In the genomic region with DNA sequence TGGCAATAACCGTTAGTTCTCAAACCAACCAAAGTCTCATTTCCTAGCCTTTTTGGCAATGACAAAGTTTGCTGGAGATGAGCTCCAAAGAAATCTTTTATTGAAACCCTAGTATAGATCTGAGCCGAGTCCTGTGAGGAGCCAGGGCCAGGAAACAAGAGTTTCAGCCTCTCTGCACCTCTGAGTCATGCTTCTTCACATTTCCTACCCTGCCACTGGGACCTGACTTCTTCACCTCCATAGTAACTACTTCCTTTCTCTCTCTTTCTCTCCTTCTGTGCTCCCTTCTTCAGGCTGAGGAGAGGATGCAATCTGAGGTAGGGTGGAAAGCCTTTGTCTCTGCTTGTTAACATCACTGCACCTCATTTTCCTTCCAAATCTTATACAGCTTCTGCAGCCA, we compare ENCODE assay signal across 9 cellular contexts. TPM values are rescaled to one million over a fixed set of nuclear protein-coding genes. Genes with fewer than 3 reads are reported as not detected.
DNase-seq lines count a peak whose midpoint lies in the region; ATAC-seq and TF ChIP-seq lines count a peak whose summit lies in the region.
"Had no signal": no experiment of that assay in that cellular context is flagged by ENCODE, and none has a peak within 500 bp of the region (broad histone marks: within the 10 kb centered on the region; RNA-seq: fewer than 3 reads in every experiment).

No MANE protein-coding gene starts in this region.

- ATAC-seq in RWPE2 (ENCODE audit: low read depth) (no peak; the same call in 2 of the 3 replicates), HG03378 (IDR thresholded peaks at IDR 0.05; ENCODE audit: unreplicated experiment) (no peak)

- H3K18ac ChIP-seq in neuronal stem cell (ENCODE audit: low read length), result no peak overlapping the region

- H3K4me3 ChIP-seq in ACC112 (ENCODE audit: low read depth, low read length), result no peak overlapping the region
- no peak overlapping the region for H3K4me3 ChIP-seq in RWPE2 (ENCODE audit: severe bottlenecking)
- H3K4me3 ChIP-seq in fibroblast of lung (replicated peaks in 1 of 4; ENCODE audit: control extremely low read depth in 1 of 4, insufficient read depth in 1 of 4, low read depth in 3 of 4, low read length in 4 of 4), result no peak overlapping the region
- H3K4me3 ChIP-seq in neuronal stem cell (ENCODE audit: low read length in 2 of 2), result no peak overlapping the region

- H3K4ac ChIP-seq in neuronal stem cell (ENCODE audit: low read length), result no peak overlapping the region

- H3K79me1 ChIP-seq in neuronal stem cell (ENCODE audit: low read depth, low read length), result peaks cover 4% of the 10 kb centered on the region

- H3K9me3 ChIP-seq in RWPE2 (ENCODE audit: severe bottlenecking), result no peaks in the 10 kb centered on the region
- H3K9me3 ChIP-seq in fibroblast of lung (ENCODE audit: control insufficient read depth, insufficient read depth, low read depth, low read length), result no peaks in the 10 kb centered on the region
- peaks cover 0 to under 1% of the 10 kb centered on the region in 2 donors for H3K9me3 ChIP-seq in neuronal stem cell (replicated peaks in 1 of 2; ENCODE audit: control insufficient read depth in 2 of 2, insufficient read depth in 1 of 2, low read depth in 1 of 2, low read length in 2 of 2)

- H2BK120ac ChIP-seq in neuronal stem cell (ENCODE audit: low read depth, low read length), result no peak overlapping the region

- no peak overlapping the region for H3K4me2 ChIP-seq in fibroblast of lung (ENCODE audit: extremely low read depth, insufficient read depth, low read length)
- no peak overlapping the region for H3K4me2 ChIP-seq in neuronal stem cell (ENCODE audit: insufficient read depth, low read length, poor library complexity, severe bottlenecking)

- H3K14ac ChIP-seq in neuronal stem cell (ENCODE audit: low read length), result no peak overlapping the region

- peaks cover 62% of the 10 kb centered on the region for H3K36me3 ChIP-seq in ACC112 (ENCODE audit: insufficient read depth, low read length)
- peaks cover 94% of the 10 kb centered on the region for H3K36me3 ChIP-seq in RWPE2 (ENCODE audit: low read depth)
- H3K36me3 ChIP-seq in fibroblast of lung (ENCODE audit: control insufficient read depth, insufficient read depth, low read length), result peaks cover 60% of the 10 kb centered on the region
- H3K36me3 ChIP-seq in neuronal stem cell (replicated peaks in 1 of 2; ENCODE audit: control insufficient read depth in 2 of 2, insufficient read depth in 2 of 2, low read length in 2 of 2), result peaks cover 88 to 97% of the 10 kb centered on the region in 2 donors

- H4K20me1 ChIP-seq in fibroblast of lung (ENCODE audit: control insufficient read depth, extremely low read depth, insufficient read depth, low read length), result no peaks in the 10 kb centered on the region

- peak overlapping the region; percentile 79 for H3K27ac ChIP-seq in ACC112 (ENCODE audit: low read depth, low read length)
- H3K27ac ChIP-seq in RWPE2 (ENCODE audit: poor library complexity, severe bottlenecking), result peak overlapping the region; percentile 81
- peak overlapping the region; percentile 17 for H3K27ac ChIP-seq in fibroblast of lung (ENCODE audit: insufficient read depth, low read length)
- peak overlapping the region; percentile 27 for H3K27ac ChIP-seq in neuronal stem cell (replicated peaks; ENCODE audit: low read length)

- H2AFZ ChIP-seq in ACC112 (ENCODE audit: low read length, unreplicated experiment) (no peak overlapping the region), fibroblast of lung (ENCODE audit: low read length) (no peak overlapping the region), neuronal stem cell (ENCODE audit: low read length) (no peak overlapping the region)

- no peak overlapping the region for H2AK5ac ChIP-seq in neuronal stem cell (ENCODE audit: low read depth, low read length)

- WGBS in neuronal stem cell (ENCODE audit: extremely low coverage in 2 of 2, insufficient read length in 2 of 2, insufficient replicate concordance in 1 of 2), 2 donors, result no CpG with 5 or more reads among the region's 2 CpGs

- H2BK15ac ChIP-seq in neuronal stem cell (ENCODE audit: low read length), result no peak overlapping the region

- H3K27me3 ChIP-seq in ACC112 (ENCODE audit: insufficient read depth, low read length), result no peaks in the 10 kb centered on the region
- no peaks in the 10 kb centered on the region for H3K27me3 ChIP-seq in RWPE2 (ENCODE audit: insufficient read depth, poor library complexity, severe bottlenecking)
- H3K27me3 ChIP-seq in fibroblast of lung (ENCODE audit: control insufficient read depth, insufficient read depth, low read length), result no peaks in the 10 kb centered on the region
- H3K27me3 ChIP-seq in neuronal stem cell (ENCODE audit: control insufficient read depth in 3 of 3, insufficient read depth in 3 of 3, low read depth in 1 of 3, low read length in 3 of 3), result no peaks in the 10 kb centered on the region

- H3K9ac ChIP-seq in fibroblast of lung (ENCODE audit: insufficient read depth, low read length), result no peak overlapping the region
- no peak overlapping the region for H3K9ac ChIP-seq in neuronal stem cell (ENCODE audit: low read depth, low read length, poor library complexity)

- H3K4me1 ChIP-seq in ACC112 (ENCODE audit: control insufficient read depth, insufficient read depth, low read length, unreplicated experiment), result peaks cover 62% of the 10 kb centered on the region
- peaks cover 25% of the 10 kb centered on the region for H3K4me1 ChIP-seq in RWPE2 (ENCODE audit: insufficient read depth, poor library complexity, severe bottlenecking)
- peaks cover 42% of the 10 kb centered on the region for H3K4me1 ChIP-seq in fibroblast of lung (ENCODE audit: control insufficient read depth, extremely low read depth, insufficient read depth, low read length)
- H3K4me1 ChIP-seq in neuronal stem cell (ENCODE audit: control insufficient read depth in 2 of 2, insufficient read depth in 1 of 2, low read depth in 1 of 2, low read length in 2 of 2), result peaks cover 0 to 2% of the 10 kb centered on the region in 2 donors

- H2BK5ac ChIP-seq in neuronal stem cell (ENCODE audit: low read length), result no peak overlapping the region

- no peak for DNase-seq in RWPE2 (ENCODE audit: low spot score)
- peak; percentile 60 to 65 for DNase-seq in fibroblast of lung (ENCODE audit: low read depth in 2 of 2)
- DNase-seq in neuronal stem cell (ENCODE audit: low spot score), result no peak
- no peak for DNase-seq in putamen (ENCODE audit: low spot score)
- DNase-seq in NCI-H526 treated with DMSO at 0.1 percent for 48 hours (lab: John Stamatoyannopoulos, UW), result no peak
- no peak for DNase-seq in activated naive CD4-positive, alpha-beta T cell treated with Interleukin-2 at 50 U/mL for 16 hours
- DNase-seq: NCI-H2171 treated with DMSO at 0.1 percent for 48 hours had no signal

- H2BK12ac ChIP-seq in neuronal stem cell (ENCODE audit: low read length), result no peak overlapping the region

- no peak overlapping the region for H4K91ac ChIP-seq in neuronal stem cell (ENCODE audit: low read depth, low read length, poor library complexity)

- no peak for TF ChIP-seq CTCF in RWPE2 (IDR thresholded peaks at IDR 0.05; ENCODE audit: poor library complexity, severe bottlenecking)
- no peak for TF ChIP-seq CTCF in fibroblast of lung (conservative IDR thresholded peaks at IDR 0.05 in 1 of 2, IDR thresholded peaks at IDR 0.05 in 1 of 2; ENCODE audit: low read depth in 1 of 2, low read length in 2 of 2)

- no peak overlapping the region for H3K23ac ChIP-seq in neuronal stem cell (ENCODE audit: low read depth, low read length, poor library complexity)

- H4K8ac ChIP-seq in neuronal stem cell (ENCODE audit: low read depth, low read length), result no peak overlapping the region

- peaks cover 22% of the 10 kb centered on the region for H3K79me2 ChIP-seq in ACC112 (ENCODE audit: control insufficient read depth, insufficient read depth, low read length, unreplicated experiment)
- H3K79me2 ChIP-seq in fibroblast of lung (ENCODE audit: control insufficient read depth, insufficient read depth, low read length), result peaks cover 18% of the 10 kb centered on the region

RNA-seq across cellular contexts. Expression of a gene that starts 38.7 kb away (rescaled TPM):
- 19.0 and 28.4 TPM in 2 replicates for total RNA-seq in fibroblast of lung
- polyA plus RNA-seq in fibroblast of lung, result 29.2 and 44.5 TPM in 2 replicates
- 31.8 and 46.4 TPM in 2 replicates for polyA plus RNA-seq in fibroblast of lung (2012)
- polyA minus RNA-seq in fibroblast of lung (ENCODE audit: low replicate concordance), result 54.0 and 56.7 TPM in 2 replicates
- polyA plus RNA-seq in neuronal stem cell (2013, experiment 1 of 2), result 67.4 TPM
- polyA plus RNA-seq in neuronal stem cell (2013, experiment 2 of 2), result 68.8 TPM

Comparison
In these comparisons a context has a peak if more than half of its experiments do, and no peak if none do; other contexts are left out.
1. H3K27ac ChIP-seq: peak in every context shown above with its lines; median percentile 81 in RWPE2; 79 in ACC112; 27 in neuronal stem cell; 17 in fibroblast of lung.
2. DNase-seq: peak in fibroblast of lung (2 of 2); none in RWPE2 (single experiment), neuronal stem cell (single experiment), putamen (single experiment), NCI-H526 treated with DMSO at 0.1 percent for 48 hours (single experiment) and activated naive CD4-positive, alpha-beta T cell treated with Interleukin-2 at 50 U/mL for 16 hours (single experiment).